In genomic region chr3:4429648-4430350, GRCh38 we compare ENCODE assay signal across 24 cellular contexts.
"Had no signal": no experiment of that assay in that cellular context is flagged by ENCODE, and none has a peak within 500 bp of the region (broad histone marks: within the 10 kb centered on the region; RNA-seq: fewer than 3 reads in every experiment).

No MANE protein-coding gene starts in this region.

- H3K4me3 ChIP-seq: adrenal gland, body of pancreas, hepatocyte, right lobe of liver, tibial nerve had no signal

- H3K27ac Mint-ChIP-seq: activated naive CD8-positive, alpha-beta T cell; activated T-cell treated with anti-CD3 and anti-CD28 coated beads, Interleukin-2, amount 50 U/mL, for 72 hours; mesothelial cell of epicardium; naive B cell; WTC11 had no signal

- H3K27me3 Mint-ChIP-seq: activated naive CD8-positive, alpha-beta T cell; naive B cell had no signal

- H3K36me3 ChIP-seq: adrenal gland, right lobe of liver had no signal

- H3K27ac ChIP-seq: adrenal gland, body of pancreas, hepatocyte, right lobe of liver, tibial nerve had no signal

- ATAC-seq: activated T-cell treated with anti-CD3 and anti-CD28 coated beads, Interleukin-2, amount 50 U/mL, for 72 hours; body of pancreas; right lobe of liver; WTC11 had no signal

- H3K4me2 ChIP-seq: hepatocyte had no signal

- H2AFZ ChIP-seq: hepatocyte had no signal

- DNase-seq: activated CD4-positive, alpha-beta T cell treated with anti-CD3 and anti-CD28 coated beads for 1 hour; activated naive CD4-positive, alpha-beta T cell treated with Interleukin-2 at 50 U/mL for 16 hours; activated T-cell treated with anti-CD3 and anti-CD28 coated beads for 4 hours; activated T-cell treated with anti-CD3 and anti-CD28 coated beads, Interleukin-2, amount 50 U/mL, for 72 hours; aorta; body of pancreas; caudate nucleus; effector CD4-positive, alpha-beta T cell; islet precursor cell; mammary epithelial cell; naive B cell; posterior cingulate gyrus; right lobe of liver; stimulated activated CD4-positive, alpha-beta T cell treated with anti-CD3 and anti-CD28 coated beads, Interleukin-2, amount 100 ng/mL, for 48 hours; stimulated activated naive CD4-positive, alpha-beta T cell treated with Interleukin-2 at 50 U/mL for 16 hours; T-helper 2 cell had no signal

- H3K4me1 ChIP-seq: body of pancreas, right lobe of liver had no signal

- FAIRE-seq: endometrium, frontal cortex had no signal

- H3K4me3 Mint-ChIP-seq: activated naive CD8-positive, alpha-beta T cell; activated T-cell treated with anti-CD3 and anti-CD28 coated beads, Interleukin-2, amount 50 U/mL, for 72 hours; mesothelial cell of epicardium; naive B cell; WTC11 had no signal

- H3K27me3 ChIP-seq: adrenal gland, body of pancreas, hepatocyte, right lobe of liver, tibial nerve had no signal

- H3K9me3 ChIP-seq: adrenal gland, body of pancreas, right lobe of liver, tibial nerve had no signal
